ENCODE assay signal across 20 cellular contexts in the genomic region with DNA sequence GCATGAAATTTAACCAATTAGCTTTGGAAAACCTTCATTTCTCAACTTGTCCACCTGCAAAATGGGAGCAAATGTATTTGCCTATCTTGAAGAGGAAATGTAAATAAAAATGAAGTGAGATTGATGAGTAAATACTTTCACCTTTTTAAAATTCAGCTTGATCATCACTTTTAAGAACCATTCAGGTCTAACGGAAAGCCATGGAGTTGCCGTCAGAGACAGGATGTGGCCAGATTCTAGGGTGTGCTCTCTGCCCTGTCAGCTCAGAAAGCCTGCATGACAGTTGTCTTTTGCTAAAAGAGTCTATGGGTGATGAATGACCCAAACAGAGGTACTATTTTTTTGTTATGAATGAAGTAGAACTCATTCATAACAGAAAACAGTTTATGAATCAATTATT.
DNase-seq lines count a peak whose midpoint lies in the region; ATAC-seq, FAIRE-seq and TF ChIP-seq lines count a peak whose summit lies in the region.
"Had no signal": no experiment of that assay in that cellular context is flagged by ENCODE, and none has a peak within 500 bp of the region (broad histone marks: within the 10 kb centered on the region; RNA-seq: fewer than 3 reads in every experiment).

No MANE protein-coding gene starts in this region.

- H3K27me3 ChIP-seq in HepG2 (ENCODE audit: control insufficient read depth in 1 of 2, insufficient read depth in 2 of 2, low read length in 2 of 2) (no peaks in the 10 kb centered on the region), right lobe of liver (no peaks in the 10 kb centered on the region), IMR-90 (ENCODE audit: control insufficient read depth, insufficient read depth, low read length) (no peaks in the 10 kb centered on the region), ascending aorta (no peaks in the 10 kb centered on the region)

- H3K36me3 Mint-ChIP-seq in activated naive CD8-positive, alpha-beta T cell treated with anti-CD3 and anti-CD28 coated beads, Interleukin-2, amount 50 U/mL, for 24 hours (ENCODE audit: low read depth) = no peaks in the 10 kb centered on the region
- H3K36me3 Mint-ChIP-seq: CD8-positive, alpha-beta T cell had no signal

- H3K9ac ChIP-seq in HepG2 (ENCODE audit: insufficient read depth, low read depth, low read length) (no peak overlapping the region), IMR-90 (ENCODE audit: low read depth, low read length) (no peak overlapping the region)
- H3K9ac ChIP-seq: KMS-11 had no signal

- H2AFZ ChIP-seq in HepG2 (ENCODE audit: low read length) (no peak overlapping the region), IMR-90 (replicated peaks; ENCODE audit: low read length, poor library complexity) (no peak overlapping the region)

- H4K20me1 ChIP-seq in HepG2 (ENCODE audit: insufficient read depth, low read length) (no peaks in the 10 kb centered on the region), IMR-90 (ENCODE audit: insufficient read depth, low read length) (no peaks in the 10 kb centered on the region)

- no peaks in the 10 kb centered on the region for H3K79me2 ChIP-seq in HepG2 (ENCODE audit: insufficient read depth, low read length)

- H3K9me3 ChIP-seq in HepG2 (ENCODE audit: low read length) = no peaks in the 10 kb centered on the region
- no peaks in the 10 kb centered on the region for H3K9me3 ChIP-seq in right lobe of liver
- no peaks in the 10 kb centered on the region for H3K9me3 ChIP-seq in IMR-90 (ENCODE audit: control insufficient read depth, insufficient read depth, low read length)
- no peaks in the 10 kb centered on the region for H3K9me3 ChIP-seq in ascending aorta
- H3K9me3 ChIP-seq: HAP-1 had no signal

- H3K4me3 Mint-ChIP-seq in activated naive CD8-positive, alpha-beta T cell treated with anti-CD3 and anti-CD28 coated beads, Interleukin-2, amount 50 U/mL, for 24 hours = no peak overlapping the region
- H3K4me3 Mint-ChIP-seq: B cell; CD8-positive, alpha-beta T cell had no signal

- no peak for FAIRE-seq in HepG2 (lab: Jason Lieb, UNC)
- FAIRE-seq: D721Med, G401.6 had no signal

- H2AK5ac ChIP-seq in IMR-90 (ENCODE audit: low read depth, low read length) = no peak overlapping the region

- no peak overlapping the region for H3K27ac ChIP-seq in HepG2 (ENCODE audit: extremely low read length, insufficient read depth, low read length)
- no peak overlapping the region for H3K27ac ChIP-seq in right lobe of liver
- no peak overlapping the region for H3K27ac ChIP-seq in IMR-90 (ENCODE audit: insufficient read depth, low read length)
- peak overlapping the region; percentile 47 to 67 for H3K27ac ChIP-seq in ascending aorta
- H3K27ac ChIP-seq: C4-2B, KMS-11 had no signal

- H3K4me1 ChIP-seq in HepG2 (ENCODE audit: insufficient read depth, low read length) (no peaks in the 10 kb centered on the region), right lobe of liver (no peaks in the 10 kb centered on the region), IMR-90 (ENCODE audit: control insufficient read depth, insufficient read depth, low read length) (no peaks in the 10 kb centered on the region), ascending aorta (peaks cover 0 to 5% of the 10 kb centered on the region in 2 donors)

- intact Hi-C loops in HepG2 (cut with micrococcal nuclease; ENCODE audit: unreplicated experiment) (no loop called here), right lobe of liver (cut with DNase I) (no loop called here), IMR-90 (cut with micrococcal nuclease) (no loop called here), ascending aorta (cut with DNase I) (no loop called here)

- ATAC-seq in HepG2 (no peak), right lobe of liver (no peak), IMR-90 (ENCODE audit: low read depth) (no peak), GM21717 (IDR thresholded peaks at IDR 0.05; ENCODE audit: unreplicated experiment) (no peak), GM18861 (IDR thresholded peaks at IDR 0.05; ENCODE audit: unreplicated experiment) (no peak)
- no peak for ATAC-seq in activated naive CD8-positive, alpha-beta T cell treated with anti-CD3 and anti-CD28 coated beads, Interleukin-2, amount 50 U/mL, for 24 hours
- ATAC-seq: CD8-positive, alpha-beta T cell had no signal

- H2BK15ac ChIP-seq in IMR-90 (ENCODE audit: low read depth, low read length) = no peak overlapping the region

- WGBS in HepG2 (ENCODE audit: low lambda C conversion rate) = 72% methylated on average over 2 of the region's 2 CpGs
- 42% methylated on average over 2 of the region's 2 CpGs for WGBS in right lobe of liver (ENCODE audit: insufficient coverage, low coverage, low lambda C conversion rate, missing lambda C conversion rate)
- no CpG with 5 or more reads among the region's 2 CpGs for WGBS in IMR-90 (ENCODE audit: extremely low coverage in 2 of 2, insufficient read length in 1 of 2), 2 experiments

- CTCF ChIA-PET in HepG2 (lab: Yijun Ruan, JAX; ENCODE audit: low intra/inter-chr PET ratio, low total read pairs) (no interaction called here), IMR-90 (lab: Yijun Ruan, JAX) (no interaction called here)

- BruUV-seq in HepG2 (replicated peaks; lab: Mats Ljungman, UMichigan) = no TSS peak
- BruUV-seq in IMR-90 (replicated peaks; lab: Mats Ljungman, UMichigan) = no TSS peak

- no peak overlapping the region for H2BK5ac ChIP-seq in IMR-90 (ENCODE audit: low read depth, low read length, poor library complexity, severe bottlenecking)

- no peak overlapping the region for H3K4ac ChIP-seq in IMR-90 (ENCODE audit: low read depth, low read length)

- DNase-seq in HepG2 (ENCODE audit: low spot score) (no peak), right lobe of liver (no peak), IMR-90 (no peak), ascending aorta (ENCODE audit: low spot score in 2 of 2) (no peak), CD1c-positive myeloid dendritic cell (ENCODE audit: extremely low spot score) (no peak)
- no peak for DNase-seq in activated naive CD8-positive, alpha-beta T cell treated with anti-CD3 and anti-CD28 coated beads, Interleukin-2, amount 50 U/mL, for 24 hours
- DNase-seq: CD8-positive, alpha-beta T cell; COR-L47; DMS153; DMS79 treated with DMSO at 0.1 percent for 48 hours; EL; GOT3 had no signal

- TF ChIP-seq EP300 in HepG2 (IDR thresholded peaks at IDR 0.05; ENCODE audit: low read depth in 2 of 2, low read length in 2 of 2) (no peak), HepG2 (CRISPR knock-in tag; IDR thresholded peaks at IDR 0.05; ENCODE audit: borderline replicate concordance) (no peak)

- H3K36me3 ChIP-seq in HepG2 (replicated peaks in 1 of 2; ENCODE audit: control insufficient read depth in 1 of 2, insufficient read depth in 2 of 2, low read length in 2 of 2) (no peaks in the 10 kb centered on the region), right lobe of liver (no peaks in the 10 kb centered on the region), IMR-90 (ENCODE audit: control insufficient read depth, insufficient read depth, low read length) (no peaks in the 10 kb centered on the region), ascending aorta (no peaks in the 10 kb centered on the region)
- H3K36me3 ChIP-seq: HAP-1 had no signal

- H3K9me1 ChIP-seq in IMR-90 (ENCODE audit: insufficient read depth, low read length) = no peaks in the 10 kb centered on the region

- H4K5ac ChIP-seq in IMR-90 (ENCODE audit: low read depth, low read length) = no peak overlapping the region

- TF ChIP-seq CTCF in HepG2 (CRISPR knock-in tag; IDR thresholded peaks at IDR 0.05) (no peak), right lobe of liver (IDR thresholded peaks at IDR 0.05) (no peak), IMR-90 (conservative IDR thresholded peaks at IDR 0.05; ENCODE audit: low read depth, low read length) (no peak), ascending aorta (IDR thresholded peaks at IDR 0.05) (no peak)

- in situ Hi-C loops in HepG2 (cut with HindIII; ENCODE audit: extremely low pct_ligation_motif_present, low pct_unique_long_range_greater_than_20kb) (no loop called here), IMR-90 (cut with MboI; ENCODE audit: low sequenced_read_pairs) (no loop called here)

- TF ChIP-seq RAD21 in HepG2 (CRISPR knock-in tag; IDR thresholded peaks at IDR 0.05) (no peak), IMR-90 (IDR thresholded peaks at IDR 0.05; ENCODE audit: low read length) (no peak)

- no peak overlapping the region for H2BK20ac ChIP-seq in IMR-90 (ENCODE audit: low read depth, low read length)

- POLR2A ChIA-PET in HepG2 (lab: Yijun Ruan, JAX) = no interaction called here
- POLR2A ChIA-PET in IMR-90 (lab: Charles Lee; ENCODE audit: unreplicated experiment) = no interaction called here

- H3K27me3 Mint-ChIP-seq in activated naive CD8-positive, alpha-beta T cell treated with anti-CD3 and anti-CD28 coated beads, Interleukin-2, amount 50 U/mL, for 24 hours = peaks cover 8% of the 10 kb centered on the region

- H3K23ac ChIP-seq in IMR-90 (ENCODE audit: low read depth, low read length) = no peak overlapping the region

- no peak overlapping the region for H2BK120ac ChIP-seq in IMR-90 (ENCODE audit: low read depth, low read length)

- H3K4me2 ChIP-seq in HepG2 (ENCODE audit: low read depth, low read length) = no peak overlapping the region
- H3K4me2 ChIP-seq in IMR-90 (ENCODE audit: low read depth, low read length) = no peak overlapping the region
- H3K4me2 ChIP-seq: KMS-11 had no signal

- H3K4me3 ChIP-seq in HepG2 (replicated peaks in 1 of 3; ENCODE audit: insufficient read depth in 1 of 3, low read depth in 2 of 3, low read length in 3 of 3) = no peak overlapping the region
- H3K4me3 ChIP-seq in right lobe of liver = no peak overlapping the region
- no peak overlapping the region for H3K4me3 ChIP-seq in IMR-90 (ENCODE audit: insufficient read depth, low read depth, low read length)
- H3K4me3 ChIP-seq in ascending aorta = no peak overlapping the region
- H3K4me3 ChIP-seq: HAP-1 had no signal

- no peak overlapping the region for H3K18ac ChIP-seq in IMR-90 (ENCODE audit: low read depth, low read length)

- no peak overlapping the region for H3K56ac ChIP-seq in IMR-90 (ENCODE audit: extremely low read depth, insufficient read depth, low read length)

- H4K91ac ChIP-seq in IMR-90 (ENCODE audit: insufficient read depth, low read depth, low read length) = no peak overlapping the region

- TF ChIP-seq POLR2A in HepG2 (IDR thresholded peaks at IDR 0.05; ENCODE audit: insufficient read depth in 1 of 2, low read depth in 2 of 2, low read length in 2 of 2) (no peak), right lobe of liver (IDR thresholded peaks at IDR 0.05) (no peak), IMR-90 (IDR thresholded peaks at IDR 0.05; ENCODE audit: low read depth, low read length) (no peak)

- no peaks in the 10 kb centered on the region for H3K9me3 Mint-ChIP-seq in activated naive CD8-positive, alpha-beta T cell treated with anti-CD3 and anti-CD28 coated beads, Interleukin-2, amount 50 U/mL, for 24 hours
- H3K9me3 Mint-ChIP-seq: CD8-positive, alpha-beta T cell had no signal

- H2AK9ac ChIP-seq in IMR-90 (replicated peaks; ENCODE audit: low read depth, low read length, poor library complexity) = no peak overlapping the region

- H3K14ac ChIP-seq in IMR-90 (replicated peaks; ENCODE audit: low read depth, low read length) = no peak overlapping the region

- dilution Hi-C loops in IMR-90 (cut with HindIII; ENCODE audit: low sequenced_read_pairs, unreplicated experiment) = no loop called here

- H3K79me1 ChIP-seq in IMR-90 (ENCODE audit: low read depth in 1 of 2, low read length in 2 of 2) = no peaks in the 10 kb centered on the region

- H3K4me1 Mint-ChIP-seq in activated naive CD8-positive, alpha-beta T cell treated with anti-CD3 and anti-CD28 coated beads, Interleukin-2, amount 50 U/mL, for 24 hours = no peaks in the 10 kb centered on the region
- H3K4me1 Mint-ChIP-seq: B cell had no signal

- H4K8ac ChIP-seq in IMR-90 (ENCODE audit: low read depth in 2 of 2, low read length in 2 of 2) = no peak overlapping the region

- no peak overlapping the region for H3K27ac Mint-ChIP-seq in activated naive CD8-positive, alpha-beta T cell treated with anti-CD3 and anti-CD28 coated beads, Interleukin-2, amount 50 U/mL, for 24 hours
- H3K27ac Mint-ChIP-seq: B cell; CD8-positive, alpha-beta T cell had no signal

Comparison
In these comparisons a context has a peak if more than half of its experiments do, and no peak if none do; other contexts are left out.
1. H3K27ac ChIP-seq: peak in ascending aorta (2 of 2); none in HepG2 (single experiment), right lobe of liver (0 of 3) and IMR-90 (single experiment).